In the genomic region with DNA sequence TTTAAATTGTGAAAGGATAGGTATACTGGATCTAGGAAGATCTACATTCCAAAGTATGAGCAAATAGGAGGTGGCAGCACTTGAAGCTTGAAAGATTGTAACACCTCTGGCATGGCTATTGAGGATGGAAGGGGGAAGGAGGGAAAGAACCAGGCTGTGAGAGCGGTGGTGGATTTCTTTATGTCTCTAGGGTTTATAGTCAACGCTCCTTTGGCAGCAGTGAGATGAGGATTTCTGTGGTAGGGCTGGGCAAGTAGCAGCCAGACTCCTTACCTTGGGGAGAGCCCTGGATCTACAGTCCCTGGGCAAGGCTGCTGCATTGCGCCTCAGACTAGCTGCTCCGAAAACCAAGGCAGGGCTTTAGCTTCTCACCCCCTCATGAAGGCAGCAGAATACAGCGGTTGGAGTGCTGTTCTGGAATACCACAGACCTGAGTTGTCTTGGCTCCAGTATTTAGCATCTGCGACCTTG, we compare ENCODE assay signal across 3 cellular contexts.
A peak's percentile ranks its signal among the peaks of the same experiment; 100 is the strongest.
TF ChIP-seq lines count a peak whose summit lies in the region.

No MANE protein-coding gene starts in this region.

TF ChIP-seq in SK-N-SH treated with all-trans-retinoic acid at 6 μM for 48 hours, 23 proteins besides CTCF, POLR2A, EP300 and RAD21 (continues in another document):
- TF ChIP-seq ISL1 (CRISPR knock-in tag; IDR thresholded peaks at IDR 0.05) (no peak), OSR1 (CRISPR knock-in tag; IDR thresholded peaks at IDR 0.05) (no peak), SNAI2 (CRISPR knock-in tag; IDR thresholded peaks at IDR 0.05) (no peak), CSDC2 (CRISPR knock-in tag; IDR thresholded peaks at IDR 0.05) (no peak), GLIS3 (CRISPR knock-in tag; IDR thresholded peaks at IDR 0.05) (no peak), ZNF70 (CRISPR knock-in tag; IDR thresholded peaks at IDR 0.05) (no peak), ZFP30 (CRISPR knock-in tag; IDR thresholded peaks at IDR 0.05) (no peak), BACH2 (CRISPR knock-in tag; IDR thresholded peaks at IDR 0.05; ENCODE audit: borderline replicate concordance) (no peak), RARB (CRISPR knock-in tag; IDR thresholded peaks at IDR 0.05) (no peak), ZNF565 (CRISPR knock-in tag; conservative IDR thresholded peaks at IDR 0.05; ENCODE audit: low read depth) (no peak), TCF4 (CRISPR knock-in tag; IDR thresholded peaks at IDR 0.05; ENCODE audit: borderline replicate concordance) (no peak), ZNF8 (CRISPR knock-in tag; IDR thresholded peaks at IDR 0.05) (no peak), ZFP3 (CRISPR knock-in tag; IDR thresholded peaks at IDR 0.05) (no peak), ESRRG (CRISPR knock-in tag; IDR thresholded peaks at IDR 0.05) (no peak)
- TF ChIP-seq, protein P1, sequence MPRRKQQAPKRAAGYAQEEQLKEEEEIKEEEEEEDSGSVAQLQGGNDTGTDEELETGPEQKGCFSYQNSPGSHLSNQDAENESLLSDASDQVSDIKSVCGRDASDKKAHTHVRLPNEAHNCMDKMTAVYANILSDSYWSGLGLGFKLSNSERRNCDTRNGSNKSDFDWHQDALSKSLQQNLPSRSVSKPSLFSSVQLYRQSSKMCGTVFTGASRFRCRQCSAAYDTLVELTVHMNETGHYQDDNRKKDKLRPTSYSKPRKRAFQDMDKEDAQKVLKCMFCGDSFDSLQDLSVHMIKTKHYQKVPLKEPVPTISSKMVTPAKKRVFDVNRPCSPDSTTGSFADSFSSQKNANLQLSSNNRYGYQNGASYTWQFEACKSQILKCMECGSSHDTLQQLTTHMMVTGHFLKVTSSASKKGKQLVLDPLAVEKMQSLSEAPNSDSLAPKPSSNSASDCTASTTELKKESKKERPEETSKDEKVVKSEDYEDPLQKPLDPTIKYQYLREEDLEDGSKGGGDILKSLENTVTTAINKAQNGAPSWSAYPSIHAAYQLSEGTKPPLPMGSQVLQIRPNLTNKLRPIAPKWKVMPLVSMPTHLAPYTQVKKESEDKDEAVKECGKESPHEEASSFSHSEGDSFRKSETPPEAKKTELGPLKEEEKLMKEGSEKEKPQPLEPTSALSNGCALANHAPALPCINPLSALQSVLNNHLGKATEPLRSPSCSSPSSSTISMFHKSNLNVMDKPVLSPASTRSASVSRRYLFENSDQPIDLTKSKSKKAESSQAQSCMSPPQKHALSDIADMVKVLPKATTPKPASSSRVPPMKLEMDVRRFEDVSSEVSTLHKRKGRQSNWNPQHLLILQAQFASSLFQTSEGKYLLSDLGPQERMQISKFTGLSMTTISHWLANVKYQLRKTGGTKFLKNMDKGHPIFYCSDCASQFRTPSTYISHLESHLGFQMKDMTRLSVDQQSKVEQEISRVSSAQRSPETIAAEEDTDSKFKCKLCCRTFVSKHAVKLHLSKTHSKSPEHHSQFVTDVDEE (CRISPR knock-in tag; IDR thresholded peaks at IDR 0.05) = no peak
- TF ChIP-seq, protein P2, sequence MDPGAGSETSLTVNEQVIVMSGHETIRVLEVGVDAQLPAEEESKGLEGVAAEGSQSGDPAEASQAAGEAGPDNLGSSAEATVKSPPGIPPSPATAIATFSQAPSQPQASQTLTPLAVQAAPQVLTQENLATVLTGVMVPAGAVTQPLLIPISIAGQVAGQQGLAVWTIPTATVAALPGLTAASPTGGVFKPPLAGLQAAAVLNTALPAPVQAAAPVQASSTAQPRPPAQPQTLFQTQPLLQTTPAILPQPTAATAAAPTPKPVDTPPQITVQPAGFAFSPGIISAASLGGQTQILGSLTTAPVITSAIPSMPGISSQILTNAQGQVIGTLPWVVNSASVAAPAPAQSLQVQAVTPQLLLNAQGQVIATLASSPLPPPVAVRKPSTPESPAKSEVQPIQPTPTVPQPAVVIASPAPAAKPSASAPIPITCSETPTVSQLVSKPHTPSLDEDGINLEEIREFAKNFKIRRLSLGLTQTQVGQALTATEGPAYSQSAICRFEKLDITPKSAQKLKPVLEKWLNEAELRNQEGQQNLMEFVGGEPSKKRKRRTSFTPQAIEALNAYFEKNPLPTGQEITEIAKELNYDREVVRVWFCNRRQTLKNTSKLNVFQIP (CRISPR knock-in tag; IDR thresholded peaks at IDR 0.05; ENCODE audit: borderline replicate concordance, low read depth) = no peak

TF ChIP-seq in SK-N-SH, 30 proteins besides CTCF, POLR2A, EP300 and RAD21:
- TF ChIP-seq JUND (IDR thresholded peaks at IDR 0.05) (no peak), SMC3 (IDR thresholded peaks at IDR 0.05; ENCODE audit: low read depth, low read length) (no peak), SIN3A (IDR thresholded peaks at IDR 0.05; ENCODE audit: borderline replicate concordance, low read depth, low read length) (no peak), RFX5 (IDR thresholded peaks at IDR 0.05; ENCODE audit: low read length) (no peak), YY1 (IDR thresholded peaks at IDR 0.05; ENCODE audit: low read depth) (no peak), NRF1 (IDR thresholded peaks at IDR 0.05; ENCODE audit: low read depth, low read length) (no peak), MXI1 (IDR thresholded peaks at IDR 0.05; ENCODE audit: low read depth, low read length) (no peak), NFIC (IDR thresholded peaks at IDR 0.05; ENCODE audit: borderline replicate concordance) (no peak)
- TF ChIP-seq, protein P3, sequence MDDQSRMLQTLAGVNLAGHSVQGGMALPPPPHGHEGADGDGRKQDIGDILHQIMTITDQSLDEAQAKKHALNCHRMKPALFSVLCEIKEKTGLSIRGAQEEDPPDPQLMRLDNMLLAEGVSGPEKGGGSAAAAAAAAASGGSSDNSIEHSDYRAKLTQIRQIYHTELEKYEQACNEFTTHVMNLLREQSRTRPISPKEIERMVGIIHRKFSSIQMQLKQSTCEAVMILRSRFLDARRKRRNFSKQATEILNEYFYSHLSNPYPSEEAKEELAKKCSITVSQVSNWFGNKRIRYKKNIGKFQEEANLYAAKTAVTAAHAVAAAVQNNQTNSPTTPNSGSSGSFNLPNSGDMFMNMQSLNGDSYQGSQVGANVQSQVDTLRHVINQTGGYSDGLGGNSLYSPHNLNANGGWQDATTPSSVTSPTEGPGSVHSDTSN (IDR thresholded peaks at IDR 0.05) = no peak
TF ChIP-seq in SK-N-SH: peak in this region for 0.

TF ChIP-seq in H1, 55 proteins besides CTCF, POLR2A, EP300 and RAD21:
- peak; percentile 53; the same call in 1 of the 2 replicates for TF ChIP-seq TBP (IDR thresholded peaks at IDR 0.05; ENCODE audit: low read depth, low read length)
- no peak for TF ChIP-seq CBX5 (IDR thresholded peaks at IDR 0.05; ENCODE audit: low read depth, low read length)
